In genomic region chrX:56758456-56758855, GRCh38 we compare ENCODE assay signal across 21 cellular contexts.
"Had no signal": no experiment of that assay in that cellular context is flagged by ENCODE, and none has a peak within 500 bp of the region (broad histone marks: within the 10 kb centered on the region; RNA-seq: fewer than 3 reads in every experiment).

No MANE protein-coding gene starts in this region.

- H3K27me3 Mint-ChIP-seq: activated B cell treated with CpG ODN at 0.5 μM for 24 hours, brain had no signal

- H3K4me1 Mint-ChIP-seq: brain had no signal

- H3K4me3 Mint-ChIP-seq: activated B cell treated with CpG ODN at 0.5 μM for 24 hours; activated T-cell treated with anti-CD3 and anti-CD28 coated beads, Interleukin-2, amount 50 U/mL, for 72 hours; brain had no signal

- H3K27ac Mint-ChIP-seq: activated B cell treated with CpG ODN at 0.5 μM for 24 hours; activated T-cell treated with anti-CD3 and anti-CD28 coated beads, Interleukin-2, amount 50 U/mL, for 72 hours; brain had no signal

- H3K9me3 Mint-ChIP-seq: activated B cell treated with CpG ODN at 0.5 μM for 24 hours had no signal

- ATAC-seq: activated T-cell treated with anti-CD3 and anti-CD28 coated beads, Interleukin-2, amount 50 U/mL, for 72 hours had no signal

- DNase-seq: activated B cell treated with CpG ODN at 0.5 μM for 24 hours; activated CD4-positive, alpha-beta T cell treated with anti-CD3 and anti-CD28 coated beads for 1 hour; activated CD4-positive, alpha-beta T cell treated with anti-CD3 and anti-CD28 coated beads, Interleukin-2, amount 50 U/mL, for 4 hours; activated CD8-positive, alpha-beta memory T cell treated with anti-CD3 and anti-CD28 coated beads, Interleukin-2, amount 50 U/mL, for 4 hours; activated naive CD4-positive, alpha-beta T cell; activated T-cell treated with anti-CD3 and anti-CD28 coated beads, Interleukin-2, amount 50 U/mL, for 72 hours; amygdala; IMR-90; Kasumi-1; KBM-7; NCI-H1105 treated with DMSO at 0.1 percent for 48 hours; NCI-H1436 treated with DMSO at 0.1 percent for 48 hours; NCI-H187 treated with DMSO at 0.1 percent for 48 hours; NCI-H2081 treated with DMSO at 0.1 percent for 48 hours; NCI-H2227 treated with DMSO at 0.1 percent for 48 hours; NCI-H526; NCI-H82; SIG-M5; T-helper 2 cell; T1000 had no signal
